ENCODE assay signal across 8 cellular contexts in the genomic region with DNA sequence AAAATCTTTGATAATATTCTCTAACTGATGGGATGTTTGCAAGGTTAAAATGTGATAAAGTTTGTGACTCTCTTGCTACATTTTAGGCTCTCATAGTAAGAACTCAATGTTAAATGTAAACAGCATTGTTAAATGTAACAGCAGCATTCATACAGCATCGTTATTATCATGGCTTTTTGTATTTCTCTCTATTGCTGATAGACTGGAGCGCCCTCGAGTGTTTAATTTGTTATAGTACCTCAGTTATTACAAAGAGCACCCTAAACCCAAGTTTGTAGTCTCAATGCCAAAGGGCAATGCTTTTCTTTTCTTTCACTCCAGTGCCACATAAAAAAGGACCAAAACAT. TPM values are rescaled to one million over a fixed set of nuclear protein-coding genes. Genes with fewer than 3 reads are reported as not detected.
A peak's percentile ranks its signal among the peaks of the same experiment; 100 is the strongest.
DNase-seq lines count a peak whose midpoint lies in the region; ATAC-seq, FAIRE-seq and TF ChIP-seq lines count a peak whose summit lies in the region.

No MANE protein-coding gene starts in this region.

- no peak overlapping the region for H3K9ac ChIP-seq in endodermal cell (ENCODE audit: extremely low read depth, low read length, poor library complexity, severe bottlenecking)

- no peaks in the 10 kb centered on the region for H3K9me3 Mint-ChIP-seq in endodermal cell

- intact Hi-C loops in thyroid gland (cut with DNase I) = loop anchor here (10.0 kb wide), 1 partner anchor 66 kb away; no protein-coding TSS in a partner anchor

- no peak overlapping the region for H3K4me3 Mint-ChIP-seq in endodermal cell

- H3K4me1 ChIP-seq in endodermal cell (ENCODE audit: control insufficient read depth, insufficient read depth, low read length) = no peaks in the 10 kb centered on the region
- H3K4me1 ChIP-seq in thyroid gland = peaks cover 0 to 13% of the 10 kb centered on the region in 2 donors
- H3K4me1 ChIP-seq in gastroesophageal sphincter = no peaks in the 10 kb centered on the region

- H3K27me3 ChIP-seq in endodermal cell (ENCODE audit: control insufficient read depth, insufficient read depth, low read length, poor library complexity, severe bottlenecking) (no peaks in the 10 kb centered on the region), thyroid gland (no peaks in the 10 kb centered on the region), gastroesophageal sphincter (no peaks in the 10 kb centered on the region)

- FAIRE-seq in A204.1 (lab: Jason Lieb, UNC) = peak; percentile 55

- no peak for TF ChIP-seq EP300 in gastroesophageal sphincter (IDR thresholded peaks at IDR 0.05)

- TF ChIP-seq POLR2A in thyroid gland (IDR thresholded peaks at IDR 0.05) (no peak), gastroesophageal sphincter (IDR thresholded peaks at IDR 0.05) (no peak)

- H3K4me3 ChIP-seq in endodermal cell (ENCODE audit: low read length) = no peak overlapping the region
- no peak overlapping the region for H3K4me3 ChIP-seq in thyroid gland (replicated peaks in 1 of 3)
- no peak overlapping the region for H3K4me3 ChIP-seq in gastroesophageal sphincter

- H3K27me3 Mint-ChIP-seq in endodermal cell (ENCODE audit: insufficient read depth) = no peaks in the 10 kb centered on the region

- TF ChIP-seq CTCF in GM10266 (IDR thresholded peaks at IDR 0.05; ENCODE audit: control insufficient read depth, insufficient read depth, low read depth, missing control alignments) = peak; percentile 39
- TF ChIP-seq CTCF in endodermal cell (conservative IDR thresholded peaks at IDR 0.05) = peak; percentile 67
- peak in 1 of 6 experiments; percentile 17 for TF ChIP-seq CTCF in thyroid gland (IDR thresholded peaks at IDR 0.05)
- peak in 1 of 4 experiments; percentile 35 for TF ChIP-seq CTCF in gastroesophageal sphincter (IDR thresholded peaks at IDR 0.05)

- DNase-seq in GM10266 (ENCODE audit: extremely low spot score) (peak; percentile 33), NOMO-1 (lab: John Stamatoyannopoulos, UW; ENCODE audit: unreplicated experiment in 2 of 2) (peak; percentile 28 to 75), endodermal cell (no peak), renal cortical epithelial cell (ENCODE audit: low read depth) (peak; percentile 41), thyroid gland (no peak), H4 (ENCODE audit: low spot score) (no peak)

- H3K36me3 Mint-ChIP-seq in endodermal cell (ENCODE audit: low read depth) = no peaks in the 10 kb centered on the region

- H3K27ac ChIP-seq in endodermal cell (ENCODE audit: low read depth, low read length) (no peak overlapping the region), thyroid gland (no peak overlapping the region), gastroesophageal sphincter (no peak overlapping the region)

- 49 to 59% methylated on average over 3 of the region's 3 CpGs for WGBS in endodermal cell (ENCODE audit: insufficient coverage in 1 of 2, insufficient read length in 1 of 2), 2 experiments
- WGBS in thyroid gland, 2 donors = 16 to 21% methylated on average over 3 of the region's 3 CpGs
- 10 to 15% methylated on average over 3 of the region's 3 CpGs for WGBS in gastroesophageal sphincter (ENCODE audit: low coverage in 1 of 2), 2 donors

- H3K4me1 Mint-ChIP-seq in endodermal cell = no peaks in the 10 kb centered on the region

- no peak for ATAC-seq in gastroesophageal sphincter

- H3K9me3 ChIP-seq in endodermal cell (ENCODE audit: control insufficient read depth, low read length) = no peaks in the 10 kb centered on the region
- H3K9me3 ChIP-seq in thyroid gland = no peaks in the 10 kb centered on the region
- H3K9me3 ChIP-seq in gastroesophageal sphincter = no peaks in the 10 kb centered on the region

- no peaks in the 10 kb centered on the region for H3K36me3 ChIP-seq in endodermal cell (ENCODE audit: control insufficient read depth, insufficient read depth, low read length)
- no peaks in the 10 kb centered on the region for H3K36me3 ChIP-seq in thyroid gland
- no peaks in the 10 kb centered on the region for H3K36me3 ChIP-seq in gastroesophageal sphincter

- no peak overlapping the region for H3K27ac Mint-ChIP-seq in endodermal cell

RNA-seq across cellular contexts. Expression of gene TTPAL, which starts 14.9 kb away (rescaled TPM):
- total RNA-seq in endodermal cell = 10 to 100 TPM; 18.3 to 19.4 TPM
- 8.7 TPM for polyA plus RNA-seq in endodermal cell (2013, experiment 1 of 2)
- 7.1 TPM for polyA plus RNA-seq in endodermal cell (2013, experiment 2 of 2)
- total RNA-seq in renal cortical epithelial cell = 11.5 and 19.0 TPM in 2 replicates
- total RNA-seq in thyroid gland = 10 to 100 TPM; 14.2 to 27.7 (median 22.3) TPM
- total RNA-seq in gastroesophageal sphincter = 10 to 100 TPM in 3 of 4 donors, 1 to 10 TPM in 1; 9.2 to 21.8 (median 13.8) TPM
- 8.8 and 11.2 TPM in 2 replicates for total RNA-seq in H4 (2014; rRNA removed; shearing (Covaris generic))

Comparison
In these comparisons a context has a peak if more than half of its experiments do, and no peak if none do; other contexts are left out.
1. DNase-seq: peak in GM10266 (single experiment), NOMO-1 (2 of 2) and renal cortical epithelial cell (single experiment); none in endodermal cell (single experiment), thyroid gland (0 of 2) and H4 (single experiment).